8 cellular contexts compared by ENCODE assay signal in genomic region chr15:63466378-63467192, GRCh38. TPM values are rescaled to one million over a fixed set of nuclear protein-coding genes. Genes with fewer than 3 reads are reported as not detected.
DNase-seq lines count a peak whose midpoint lies in the region; ATAC-seq and TF ChIP-seq lines count a peak whose summit lies in the region.

No MANE protein-coding gene starts in this region.

- H3K27me3 Mint-ChIP-seq in WTC11 (ENCODE audit: low read depth) = peaks cover 3% of the 10 kb centered on the region

- DNase-seq in ELR (ENCODE audit: low read depth) (peak; percentile 71), NCI-H2196 treated with DMSO at 0.1 percent for 48 hours (lab: John Stamatoyannopoulos, UW; ENCODE audit: unreplicated experiment) (peak; percentile 21), WTC11 (ENCODE audit: low spot score) (peak; percentile 34), ecto neural progenitor cell (ENCODE audit: low spot score) (peak; percentile 58), medulla oblongata (ENCODE audit: extremely low spot score) (peak; percentile 83), thyroid gland (peak in 1 of 2 donors; percentile 7), cortex of kidney (lab: John Stamatoyannopoulos, UW) (no peak)

- intact Hi-C loops in thyroid gland (cut with DNase I) = loop anchor here (10.0 kb wide), 1 partner anchor 598 kb away; no protein-coding TSS in a partner anchor

- H3K4me1 Mint-ChIP-seq in WTC11 = peaks cover 5% of the 10 kb centered on the region

- CTCF ChIA-PET in HEK293 (lab: Yijun Ruan, JAX) = interaction anchor here (0.6 to 2.4 kb wide), 18 partner anchors 10 to 1116 kb away, joined by 3 to 16 read pairs (median 4); partner anchors contain the start of gene USP3
- CTCF ChIA-PET in WTC11 (lab: Charles Lee) = interaction anchor here (0.5 to 2.5 kb wide), 48 partner anchors 9 to 603 kb away, joined by 3 to 63 read pairs (median 4); partner anchors contain the start of genes FBXL22 and USP3

- H3K9me3 ChIP-seq in HEK293 (ENCODE audit: control insufficient read depth, insufficient read depth, low read depth, low read length) (no peaks in the 10 kb centered on the region), thyroid gland (no peaks in the 10 kb centered on the region)

- no peaks in the 10 kb centered on the region for H3K36me3 ChIP-seq in HEK293 (ENCODE audit: control insufficient read depth in 2 of 2, insufficient read depth in 1 of 2, low read length in 2 of 2)
- H3K36me3 ChIP-seq in thyroid gland = no peaks in the 10 kb centered on the region

- H3K27ac ChIP-seq in HEK293 (ENCODE audit: extremely low read depth, low read depth, low read length) (no peak overlapping the region), thyroid gland (no peak overlapping the region)

- peak; percentile 93 for ATAC-seq in WTC11

- 0 out of 2 replicates have a peak, but pooled peaks cover 1% of the 10 kb centered on the region for H3K9me3 Mint-ChIP-seq in WTC11

- no peak for TF ChIP-seq POLR2A in thyroid gland (IDR thresholded peaks at IDR 0.05)

- TF ChIP-seq CTCF in HEK293 (tag by site-specific recombination; IDR thresholded peaks at IDR 0.05) = no peak; the same call in none of the 2 replicates
- TF ChIP-seq CTCF in WTC11 (IDR thresholded peaks at IDR 0.05) = peak; percentile 34
- peak; percentile 23 to 73 (median 50) for TF ChIP-seq CTCF in thyroid gland (IDR thresholded peaks at IDR 0.05)

- no peaks in the 10 kb centered on the region for H3K27me3 ChIP-seq in thyroid gland

- H3K27ac Mint-ChIP-seq in WTC11 = no peak overlapping the region

- no peaks in the 10 kb centered on the region for H3K36me3 Mint-ChIP-seq in WTC11

- POLR2A ChIA-PET in HEK293 (lab: Yijun Ruan, JAX) = interaction anchor here (0.6 to 1.2 kb wide), 3 partner anchors 10 to 38 kb away, joined by 3 read pairs; partner anchors contain the start of gene USP3
- POLR2A ChIA-PET in WTC11 (lab: Charles Lee) = interaction anchor here (0.6 kb wide), 1 partner anchor 37 kb away, joined by 3 read pairs; no protein-coding TSS in a partner anchor

- no peak overlapping the region for H3K4me3 ChIP-seq in HEK293 (ENCODE audit: low read depth, low read length)
- no peak overlapping the region for H3K4me3 ChIP-seq in thyroid gland (replicated peaks in 1 of 3)

- H3K4me3 Mint-ChIP-seq in WTC11 = no peak overlapping the region

- WGBS in thyroid gland, 2 donors = 25 to 34% methylated on average over 8 of the region's 8 CpGs

- no peaks in the 10 kb centered on the region; the same call in 1 of the 2 replicates for H3K4me1 ChIP-seq in HEK293 (ENCODE audit: control insufficient read depth, insufficient read depth, low read length)
- H3K4me1 ChIP-seq in thyroid gland = no peaks in the 10 kb centered on the region

TF ChIP-seq in HEK293, 187 proteins besides CTCF, POLR2A, EP300 and RAD21 (continues in another document):
- TF ChIP-seq TCF7L2 (IDR thresholded peaks at IDR 0.05; ENCODE audit: borderline replicate concordance, low read depth, low read length) (no peak), GLI4 (tag by site-specific recombination; IDR thresholded peaks at IDR 0.05) (no peak), ZNF138 (tag by site-specific recombination; IDR thresholded peaks at IDR 0.05; ENCODE audit: borderline replicate concordance) (no peak), ZNF350 (tag by site-specific recombination; IDR thresholded peaks at IDR 0.05) (no peak), TRIM28 (IDR thresholded peaks at IDR 0.05; ENCODE audit: borderline replicate concordance, low read length) (no peak), EGR2 (tag by site-specific recombination; IDR thresholded peaks at IDR 0.05; ENCODE audit: low read depth) (peak; percentile 51), ZNF660 (tag by site-specific recombination; IDR thresholded peaks at IDR 0.05) (no peak), KLF1 (tag by site-specific recombination; IDR thresholded peaks at IDR 0.05) (peak; percentile 31; the same call in 1 of the 2 replicates), ZNF157 (tag by site-specific recombination; IDR thresholded peaks at IDR 0.05) (no peak), ZNF146 (tag by site-specific recombination; IDR thresholded peaks at IDR 0.05) (no peak), ZNF169 (tag by site-specific recombination; IDR thresholded peaks at IDR 0.05) (no peak), ZNF707 (tag by site-specific recombination; IDR thresholded peaks at IDR 0.05) (0 out of 2 replicates have a peak, but pooled peaks have one; percentile 22), ZNF777 (tag by site-specific recombination; IDR thresholded peaks at IDR 0.05; ENCODE audit: borderline replicate concordance) (no peak), ZNF792 (tag by site-specific recombination; IDR thresholded peaks at IDR 0.05) (no peak), ZNF211 (tag by site-specific recombination; IDR thresholded peaks at IDR 0.05; ENCODE audit: low read depth) (no peak), ZNF514 (tag by site-specific recombination; IDR thresholded peaks at IDR 0.05) (no peak), ZSCAN16 (tag by site-specific recombination; IDR thresholded peaks at IDR 0.05) (no peak), ZNF23 (tag by site-specific recombination; IDR thresholded peaks at IDR 0.05; ENCODE audit: borderline replicate concordance) (no peak)
- TF ChIP-seq, protein P1, sequence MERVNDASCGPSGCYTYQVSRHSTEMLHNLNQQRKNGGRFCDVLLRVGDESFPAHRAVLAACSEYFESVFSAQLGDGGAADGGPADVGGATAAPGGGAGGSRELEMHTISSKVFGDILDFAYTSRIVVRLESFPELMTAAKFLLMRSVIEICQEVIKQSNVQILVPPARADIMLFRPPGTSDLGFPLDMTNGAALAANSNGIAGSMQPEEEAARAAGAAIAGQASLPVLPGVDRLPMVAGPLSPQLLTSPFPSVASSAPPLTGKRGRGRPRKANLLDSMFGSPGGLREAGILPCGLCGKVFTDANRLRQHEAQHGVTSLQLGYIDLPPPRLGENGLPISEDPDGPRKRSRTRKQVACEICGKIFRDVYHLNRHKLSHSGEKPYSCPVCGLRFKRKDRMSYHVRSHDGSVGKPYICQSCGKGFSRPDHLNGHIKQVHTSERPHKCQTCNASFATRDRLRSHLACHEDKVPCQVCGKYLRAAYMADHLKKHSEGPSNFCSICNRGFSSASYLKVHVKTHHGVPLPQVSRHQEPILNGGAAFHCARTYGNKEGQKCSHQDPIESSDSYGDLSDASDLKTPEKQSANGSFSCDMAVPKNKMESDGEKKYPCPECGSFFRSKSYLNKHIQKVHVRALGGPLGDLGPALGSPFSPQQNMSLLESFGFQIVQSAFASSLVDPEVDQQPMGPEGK (tag by site-specific recombination; IDR thresholded peaks at IDR 0.05) = peak; percentile 66

TF ChIP-seq in WTC11, 78 proteins besides CTCF, POLR2A, EP300 and RAD21:
- TF ChIP-seq GABPB1 (CRISPR knock-in tag; IDR thresholded peaks at IDR 0.05) (peak; percentile 61; the same call in 1 of the 2 replicates), TCF7 (CRISPR knock-in tag; IDR thresholded peaks at IDR 0.05; ENCODE audit: low read depth) (no peak), SP1 (CRISPR knock-in tag; conservative IDR thresholded peaks at IDR 0.05) (no peak), ATF1 (CRISPR knock-in tag; IDR thresholded peaks at IDR 0.05) (no peak)
TF ChIP-seq in WTC11: peak in this region for 1.

RNA-seq across cellular contexts. Expression of gene USP3, which starts 37.8 kb away (rescaled TPM):
- total RNA-seq in WTC11 (2021) (30.0 to 36.6 TPM (median 30.8 TPM) in 3 replicates), thyroid gland (10 to 100 TPM; 42.9 to 82.2 (median 53.7) TPM)
